ENCODE assay signal across 20 cellular contexts in genomic region chr10:30877111-30877510, GRCh38.
DNase-seq lines count a peak whose midpoint lies in the region; ATAC-seq and TF ChIP-seq lines count a peak whose summit lies in the region.
"Had no signal": no experiment of that assay in that cellular context is flagged by ENCODE, and none has a peak within 500 bp of the region (broad histone marks: within the 10 kb centered on the region; RNA-seq: fewer than 3 reads in every experiment).

No MANE protein-coding gene starts in this region.

- no peaks in the 10 kb centered on the region for H3K9me3 Mint-ChIP-seq in activated naive CD4-positive, alpha-beta T cell treated with anti-CD3 and anti-CD28 coated beads for 36 hours

- H3K27me3 ChIP-seq in adipocyte (replicated peaks; ENCODE audit: control insufficient read depth, insufficient read depth, low read length) = no peaks in the 10 kb centered on the region
- H3K27me3 ChIP-seq: Peyer's patch had no signal

- H3K36me3 ChIP-seq in adipocyte (ENCODE audit: control insufficient read depth, insufficient read depth, low read length, severe bottlenecking) = peaks cover 17% of the 10 kb centered on the region

- no peaks in the 10 kb centered on the region for H3K27me3 Mint-ChIP-seq in activated naive CD4-positive, alpha-beta T cell treated with anti-CD3 and anti-CD28 coated beads for 36 hours (ENCODE audit: low read depth)

- DNase-seq in AG10803 (ENCODE audit: low read depth) (peak; percentile 18), HCEC 1CT (peak; percentile 54), adipocyte (ENCODE audit: low read depth) (no peak), fibroblast of mammary gland (ENCODE audit: low read depth) (peak; percentile 76), H4 (ENCODE audit: low spot score) (no peak)
- DNase-seq in stimulated activated naive CD8-positive, alpha-beta T cell treated with anti-CD3 and anti-CD28 coated beads, Interleukin-15, Interleukin-2, amounts not matched to agents 100 U/mL and 50 U/mL, for 24 hours = no peak
- no peak for DNase-seq in activated naive CD4-positive, alpha-beta T cell treated with anti-CD3 and anti-CD28 coated beads for 36 hours
- DNase-seq: AML-193; NCI-H1105; NCI-H1694; NCI-H2081 treated with DMSO at 0.1 percent for 48 hours; NCI-H446 treated with DMSO at 0.1 percent for 48 hours; NCI-H69; NK-92 treated with Interleukin-12 subunit alpha and Interleukin-12 subunit beta, amount 100 ng/mL, for 24 hours; Peyer's patch; SW 1271 had no signal

- no peak overlapping the region for H3K27ac Mint-ChIP-seq in activated naive CD4-positive, alpha-beta T cell treated with anti-CD3 and anti-CD28 coated beads for 36 hours
- H3K27ac Mint-ChIP-seq: GM23338 had no signal

- H3K36me3 Mint-ChIP-seq in activated naive CD4-positive, alpha-beta T cell treated with anti-CD3 and anti-CD28 coated beads for 36 hours (ENCODE audit: low read depth) = peaks cover 3% of the 10 kb centered on the region

- intact Hi-C loops in activated naive CD4-positive, alpha-beta T cell treated with anti-CD3 and anti-CD28 coated beads for 36 hours (cut with micrococcal nuclease) = no loop called here

- H3K4me3 Mint-ChIP-seq in activated naive CD4-positive, alpha-beta T cell treated with anti-CD3 and anti-CD28 coated beads for 36 hours = no peak overlapping the region
- H3K4me3 Mint-ChIP-seq: GM23338 had no signal

- CTCF ChIA-PET in activated naive CD4-positive, alpha-beta T cell treated with anti-CD3 and anti-CD28 coated beads for 36 hours (lab: Charles Lee) = no interaction called here

- no peaks in the 10 kb centered on the region for H3K9me3 ChIP-seq in adipocyte (ENCODE audit: control insufficient read depth, low read length)
- H3K9me3 ChIP-seq: A549, Peyer's patch had no signal

- no peak overlapping the region for H3K9ac ChIP-seq in adipocyte (ENCODE audit: low read length)

- H3K4me3 ChIP-seq in AG10803 (ENCODE audit: low read length) = no peak overlapping the region
- peak overlapping the region; percentile 24 for H3K4me3 ChIP-seq in adipocyte (ENCODE audit: low read length)
- H3K4me3 ChIP-seq in fibroblast of mammary gland (ENCODE audit: control insufficient read depth, low read depth, low read length) = no peak overlapping the region
- H3K4me3 ChIP-seq: A549, GM23338, Peyer's patch had no signal

- H3K4me1 ChIP-seq in adipocyte (ENCODE audit: control insufficient read depth, insufficient read depth, low read length) = peaks cover 13% of the 10 kb centered on the region
- H3K4me1 ChIP-seq: A549, Peyer's patch had no signal

- H3K4me1 Mint-ChIP-seq in activated naive CD4-positive, alpha-beta T cell treated with anti-CD3 and anti-CD28 coated beads for 36 hours (ENCODE audit: low read depth) = no peaks in the 10 kb centered on the region
- H3K4me1 Mint-ChIP-seq: GM23338 had no signal

- no peak for ATAC-seq in HG03520 (IDR thresholded peaks at IDR 0.05; ENCODE audit: unreplicated experiment)
- no peak for ATAC-seq in stimulated activated naive CD8-positive, alpha-beta T cell treated with anti-CD3 and anti-CD28 coated beads, Interleukin-15, Interleukin-2, amounts not matched to agents 100 U/mL and 50 U/mL, for 24 hours
- ATAC-seq: A549, GM23338, Right ventricle myocardium inferior had no signal

- no peak for TF ChIP-seq CTCF in AG10803 (conservative IDR thresholded peaks at IDR 0.05; ENCODE audit: low read length)
- TF ChIP-seq CTCF in fibroblast of mammary gland (conservative IDR thresholded peaks at IDR 0.05; ENCODE audit: control insufficient read depth, insufficient read depth, low read depth, low read length) = no peak

Comparison
In these comparisons a context has a peak if more than half of its experiments do, and no peak if none do; other contexts are left out.
1. DNase-seq: peak in AG10803 (single experiment), HCEC 1CT (single experiment) and fibroblast of mammary gland (single experiment); none in adipocyte (single experiment), H4 (single experiment), stimulated activated naive CD8-positive, alpha-beta T cell treated with anti-CD3 and anti-CD28 coated beads, Interleukin-15, Interleukin-2, amounts not matched to agents 100 U/mL and 50 U/mL, for 24 hours (single experiment) and activated naive CD4-positive, alpha-beta T cell treated with anti-CD3 and anti-CD28 coated beads for 36 hours (single experiment).